Comparison of ENCODE assay signal across 12 cellular contexts in genomic region chr12:46557539-46558373, GRCh38.
A peak's percentile ranks its signal among the peaks of the same experiment; 100 is the strongest.
DNase-seq lines count a peak whose midpoint lies in the region; ATAC-seq, FAIRE-seq and TF ChIP-seq lines count a peak whose summit lies in the region.
"Had no signal": no experiment of that assay in that cellular context is flagged by ENCODE, and none has a peak within 500 bp of the region (broad histone marks: within the 10 kb centered on the region; RNA-seq: fewer than 3 reads in every experiment).

No MANE protein-coding gene starts in this region.

- FAIRE-seq in keratinocyte (lab: Jason Lieb, UNC) (peak; percentile 63), RCC 7860 (lab: Jason Lieb, UNC) (no peak)

- dilution Hi-C loops in keratinocyte (cut with MboI; ENCODE audit: extremely low pct_ligation_motif_present, low sequenced_read_pairs): no loop called here

- H3K4me1 ChIP-seq in adipocyte (ENCODE audit: control insufficient read depth, insufficient read depth, low read length): peaks cover 73% of the 10 kb centered on the region
- H3K4me1 ChIP-seq in keratinocyte (ENCODE audit: control insufficient read depth, extremely low read depth, insufficient read depth, low read length): peaks cover 91% of the 10 kb centered on the region

- H2AFZ ChIP-seq in keratinocyte (ENCODE audit: control insufficient read depth, low read length): peak overlapping the region; percentile 8

- peak overlapping the region; percentile 79 for H3K27ac Mint-ChIP-seq in stimulated activated naive CD8-positive, alpha-beta T cell treated with anti-CD3 and anti-CD28 coated beads, Interleukin-15, Interleukin-2, amounts not matched to agents 100 ng/mL and 50 ng/mL, for 24 hours

- H3K36me3 ChIP-seq in adipocyte (ENCODE audit: control insufficient read depth, insufficient read depth, low read length, severe bottlenecking) (no peaks in the 10 kb centered on the region), keratinocyte (ENCODE audit: control insufficient read depth in 2 of 2, extremely low read depth in 1 of 2, insufficient read depth in 2 of 2, low read length in 2 of 2) (peaks cover 0 to 5% of the 10 kb centered on the region in 2 experiments)
- H3K36me3 ChIP-seq: HAP-1, stomach had no signal

- no peaks in the 10 kb centered on the region for H3K27me3 Mint-ChIP-seq in stimulated activated naive CD8-positive, alpha-beta T cell treated with anti-CD3 and anti-CD28 coated beads, Interleukin-15, Interleukin-2, amounts not matched to agents 100 ng/mL and 50 ng/mL, for 24 hours
- H3K27me3 Mint-ChIP-seq: CD4-positive, alpha-beta memory T cell had no signal

- no peak overlapping the region for H3K4me3 Mint-ChIP-seq in stimulated activated naive CD8-positive, alpha-beta T cell treated with anti-CD3 and anti-CD28 coated beads, Interleukin-15, Interleukin-2, amounts not matched to agents 100 ng/mL and 50 ng/mL, for 24 hours
- H3K4me3 Mint-ChIP-seq: CD4-positive, alpha-beta memory T cell had no signal

- H3K27me3 ChIP-seq in adipocyte (replicated peaks; ENCODE audit: control insufficient read depth, insufficient read depth, low read length) (no peaks in the 10 kb centered on the region), keratinocyte (ENCODE audit: control insufficient read depth, extremely low read depth, insufficient read depth, low read length) (no peaks in the 10 kb centered on the region)
- H3K27me3 ChIP-seq: stomach had no signal

- no peak for DNase-seq in stimulated activated naive CD8-positive, alpha-beta T cell treated with anti-CD3 and anti-CD28 coated beads, Interleukin-15, Interleukin-2, amounts not matched to agents 100 U/mL and 50 U/mL, for 24 hours
- peak; percentile 76 for DNase-seq in adipocyte (ENCODE audit: low read depth)
- no peak for DNase-seq in keratinocyte (ENCODE audit: low read depth, low spot score)
- DNase-seq in NCI-H1105 treated with DMSO at 0.1 percent for 48 hours (lab: John Stamatoyannopoulos, UW): no peak
- DNase-seq in COLO829 (ENCODE audit: low spot score): no peak
- DNase-seq in RCC 7860 (ENCODE audit: low spot score): no peak
- no peak for DNase-seq in stimulated activated CD4-positive, alpha-beta T cell treated with anti-CD3 and anti-CD28 coated beads, Interleukin-1b, Interleukin-23, amount 100 ng/mL, for 48 hours
- DNase-seq: CD4-positive, alpha-beta memory T cell; NCI-H446 treated with DMSO at 0.1 percent for 48 hours; stomach had no signal

- peak overlapping the region; percentile 71 for H3K9ac ChIP-seq in adipocyte (ENCODE audit: low read length)
- peak overlapping the region; percentile 77 for H3K9ac ChIP-seq in keratinocyte (ENCODE audit: control insufficient read depth, extremely low read depth, insufficient read depth, low read length)

- peaks cover 46% of the 10 kb centered on the region for H3K4me1 Mint-ChIP-seq in stimulated activated naive CD8-positive, alpha-beta T cell treated with anti-CD3 and anti-CD28 coated beads, Interleukin-15, Interleukin-2, amounts not matched to agents 100 ng/mL and 50 ng/mL, for 24 hours (ENCODE audit: low read depth)

- H3K9me3 ChIP-seq in adipocyte (ENCODE audit: control insufficient read depth, low read length) (no peaks in the 10 kb centered on the region), keratinocyte (ENCODE audit: control insufficient read depth, low read depth, low read length) (no peaks in the 10 kb centered on the region)
- H3K9me3 ChIP-seq: HAP-1, stomach had no signal

- H3K4me3 ChIP-seq in adipocyte (ENCODE audit: low read length) (no peak overlapping the region), keratinocyte (ENCODE audit: control insufficient read depth in 2 of 3, extremely low read depth in 1 of 3, insufficient read depth in 2 of 3, low read depth in 1 of 3, low read length in 3 of 3) (no peak overlapping the region)
- H3K4me3 ChIP-seq: HAP-1, stomach had no signal

- no peak for TF ChIP-seq CTCF in keratinocyte (optimal IDR thresholded peaks at IDR 0.05 in 1 of 3, IDR thresholded peaks at IDR 0.05 in 1 of 3, conservative IDR thresholded peaks at IDR 0.05 in 1 of 3; ENCODE audit: extremely low read depth in 1 of 3, insufficient read depth in 2 of 3, low read length in 3 of 3)

- ATAC-seq in stimulated activated naive CD8-positive, alpha-beta T cell treated with anti-CD3 and anti-CD28 coated beads, Interleukin-15, Interleukin-2, amounts not matched to agents 100 U/mL and 50 U/mL, for 24 hours: no peak

- no peaks in the 10 kb centered on the region for H4K20me1 ChIP-seq in keratinocyte (ENCODE audit: control insufficient read depth, extremely low read depth, insufficient read depth, low read length)

- H3K9me3 Mint-ChIP-seq in stimulated activated naive CD8-positive, alpha-beta T cell treated with anti-CD3 and anti-CD28 coated beads, Interleukin-15, Interleukin-2, amounts not matched to agents 100 ng/mL and 50 ng/mL, for 24 hours: peaks cover 8% of the 10 kb centered on the region

- H3K4me2 ChIP-seq in keratinocyte (ENCODE audit: control insufficient read depth, extremely low read depth, insufficient read depth, low read depth, low read length): peak overlapping the region; percentile 82

- no peaks in the 10 kb centered on the region for H3K9me1 ChIP-seq in keratinocyte (ENCODE audit: control insufficient read depth, extremely low read depth, insufficient read depth, low read length)

- peaks cover 9% of the 10 kb centered on the region for H3K36me3 Mint-ChIP-seq in stimulated activated naive CD8-positive, alpha-beta T cell treated with anti-CD3 and anti-CD28 coated beads, Interleukin-15, Interleukin-2, amounts not matched to agents 100 ng/mL and 50 ng/mL, for 24 hours (ENCODE audit: low read depth)
- H3K36me3 Mint-ChIP-seq: CD4-positive, alpha-beta memory T cell had no signal

- H3K79me2 ChIP-seq in keratinocyte (ENCODE audit: control insufficient read depth, insufficient read depth, low read length): no peaks in the 10 kb centered on the region

- peak overlapping the region; percentile 99 for H3K27ac ChIP-seq in keratinocyte (ENCODE audit: control insufficient read depth, insufficient read depth, low read length)
